32 cellular contexts compared by ENCODE assay signal in genomic region chr6:89404512-89404911, GRCh38.
"Had no signal": no experiment of that assay in that cellular context is flagged by ENCODE, and none has a peak within 500 bp of the region (broad histone marks: within the 10 kb centered on the region; RNA-seq: fewer than 3 reads in every experiment).

No MANE protein-coding gene starts in this region.

- H3K36me3 ChIP-seq: ascending aorta, cardiac muscle cell, SJCRH30 had no signal

- H3K4me3 ChIP-seq: ascending aorta, cardiac muscle cell, SJCRH30, SK-N-MC had no signal

- ATAC-seq: activated CD8-positive, alpha-beta T cell treated with anti-CD3 and anti-CD28 coated beads for 36 hours; activated T-cell treated with anti-CD3 and anti-CD28 coated beads, Interleukin-2, amount 50 U/mL, for 72 hours; activated T-helper 17 cell treated with anti-CD3 and anti-CD28 coated beads, Interleukin-2, amount 50 U/mL, for 72 hours; Panc1 had no signal

- H3K27me3 ChIP-seq: ascending aorta, cardiac muscle cell, SJCRH30 had no signal

- DNase-seq: activated CD4-positive, alpha-beta T cell treated with anti-CD3 and anti-CD28 coated beads, Interleukin-2, amount 10 ng/mL, durations not matched to agents 24 days and 14 days; activated CD4-positive, alpha-beta T cell treated with anti-CD3 and anti-CD28 coated beads, Interleukin-2, amount 50 U/mL, for 4 hours; activated CD8-positive, alpha-beta T cell treated with anti-CD3 and anti-CD28 coated beads for 36 hours; activated effector memory CD4-positive, alpha-beta T cell treated with anti-CD3 and anti-CD28 coated beads, Interleukin-2, amount 50 U/mL, for 16 hours; activated naive CD4-positive, alpha-beta T cell; activated naive CD4-positive, alpha-beta T cell treated with anti-CD3 and anti-CD28 coated beads, Interleukin-2, amount 50 U/mL, for 16 hours; activated naive CD8-positive, alpha-beta T cell treated with anti-CD3 and anti-CD28 coated beads for 36 hours; activated T-cell treated with anti-CD3 and anti-CD28 coated beads, Interleukin-2, amount 50 U/mL, for 1 hour; activated T-cell treated with anti-CD3 and anti-CD28 coated beads, Interleukin-2, amount 50 U/mL, for 72 hours; amygdala; Kasumi-1; KG1; MM.1S; MV-4-11; NCI-H1092; NCI-H1436 treated with DMSO at 0.1 percent for 48 hours; NCI-H1694 treated with DMSO at 0.1 percent for 48 hours; NCI-H2029; NCI-H2171 treated with DMSO at 0.1 percent for 48 hours; NCI-H2227 treated with DMSO at 0.1 percent for 48 hours; NCI-H446; NCI-H510A treated with DMSO at 0.1 percent for 48 hours; NCI-H526 treated with DMSO at 0.1 percent for 48 hours; NCI-H774; SHP77; SJCRH30; T1000 had no signal

- H3K27ac ChIP-seq: ascending aorta, cardiac muscle cell, SJCRH30, SK-N-MC had no signal

- H3K9me3 ChIP-seq: ascending aorta, SJCRH30 had no signal

- H3K4me1 ChIP-seq: ascending aorta had no signal
